Comparison of ENCODE assay signal across 8 cellular contexts in genomic region chr5:132674671-132675506, GRCh38. TPM values are rescaled to one million over a fixed set of nuclear protein-coding genes. Genes with fewer than 3 reads are reported as not detected.
A peak's percentile ranks its signal among the peaks of the same experiment; 100 is the strongest.
DNase-seq lines count a peak whose midpoint lies in the region; ATAC-seq, FAIRE-seq and TF ChIP-seq lines count a peak whose summit lies in the region.

No MANE protein-coding gene starts in this region.

- peaks cover 37% of the 10 kb centered on the region for H3K4me1 Mint-ChIP-seq in central memory CD8-positive, alpha-beta T cell
- H3K4me1 Mint-ChIP-seq in activated naive CD4-positive, alpha-beta T cell treated with anti-CD3 and anti-CD28 coated beads for 36 hours (ENCODE audit: low read depth) = peaks cover 3% of the 10 kb centered on the region

- H3K4me3 ChIP-seq in small intestine (ENCODE audit: low read depth in 1 of 2, low read length in 2 of 2) (no peak overlapping the region), gastrocnemius medialis (no peak overlapping the region)

- H3K27ac Mint-ChIP-seq in central memory CD8-positive, alpha-beta T cell (ENCODE audit: low read depth) = peak overlapping the region; percentile 6
- H3K27ac Mint-ChIP-seq in activated naive CD4-positive, alpha-beta T cell treated with anti-CD3 and anti-CD28 coated beads for 36 hours = no peak overlapping the region

- no peaks in the 10 kb centered on the region for H3K9me3 Mint-ChIP-seq in central memory CD8-positive, alpha-beta T cell
- no peaks in the 10 kb centered on the region for H3K9me3 Mint-ChIP-seq in activated naive CD4-positive, alpha-beta T cell treated with anti-CD3 and anti-CD28 coated beads for 36 hours

- in situ Hi-C loops in gastrocnemius medialis (cut with MboI; ENCODE audit: low sequenced_read_pairs in 4 of 4) = no loop called here

- no peak for FAIRE-seq in small intestine (lab: Jason Lieb, UNC)

- H3K9me3 ChIP-seq in small intestine (ENCODE audit: control insufficient read depth, low read depth) = no peaks in the 10 kb centered on the region
- no peaks in the 10 kb centered on the region for H3K9me3 ChIP-seq in gastrocnemius medialis

- H3K27ac ChIP-seq in small intestine (ENCODE audit: low read depth in 1 of 2, low read length in 1 of 2) (peak overlapping the region in 1 of 2 donors; percentile 59), gastrocnemius medialis (no peak overlapping the region)

- DNase-seq in HS-5 (ENCODE audit: low read depth) (peak; percentile 83), pulmonary artery endothelial cell (ENCODE audit: low read depth, low spot score) (peak; percentile 64), small intestine (no peak), gastrocnemius medialis (no peak)
- DNase-seq in central memory CD8-positive, alpha-beta T cell (ENCODE audit: low spot score in 2 of 2) = no peak
- no peak for DNase-seq in activated naive CD4-positive, alpha-beta T cell treated with anti-CD3 and anti-CD28 coated beads for 36 hours

- CTCF ChIA-PET in activated naive CD4-positive, alpha-beta T cell treated with anti-CD3 and anti-CD28 coated beads for 36 hours (lab: Charles Lee) = interaction anchor here (0.5 to 2.1 kb wide), 4 partner anchors 33 to 149 kb away, joined by 3 to 7 read pairs (median 4); no protein-coding TSS in a partner anchor

- H3K4me3 Mint-ChIP-seq in central memory CD8-positive, alpha-beta T cell = peak overlapping the region; percentile 60
- no peak overlapping the region for H3K4me3 Mint-ChIP-seq in activated naive CD4-positive, alpha-beta T cell treated with anti-CD3 and anti-CD28 coated beads for 36 hours

- peaks cover 2% of the 10 kb centered on the region for H3K36me3 Mint-ChIP-seq in central memory CD8-positive, alpha-beta T cell (ENCODE audit: insufficient read depth)
- H3K36me3 Mint-ChIP-seq in activated naive CD4-positive, alpha-beta T cell treated with anti-CD3 and anti-CD28 coated beads for 36 hours (ENCODE audit: low read depth) = no peaks in the 10 kb centered on the region

- WGBS in small intestine, 3 donors = 71 to 83% (median 74%) methylated on average over 13 of the region's 13 CpGs

- H3K4me1 ChIP-seq in small intestine (ENCODE audit: control insufficient read depth in 2 of 2, insufficient read depth in 1 of 2, low read depth in 1 of 2, low read length in 1 of 2) (no peaks in the 10 kb centered on the region), gastrocnemius medialis (no peaks in the 10 kb centered on the region)

- H3K27me3 ChIP-seq in small intestine (ENCODE audit: control insufficient read depth in 2 of 2, insufficient read depth in 2 of 2, low read length in 2 of 2) (no peaks in the 10 kb centered on the region), gastrocnemius medialis (no peaks in the 10 kb centered on the region)

- TF ChIP-seq POLR2A in gastrocnemius medialis (IDR thresholded peaks at IDR 0.05) = no peak

- no peaks in the 10 kb centered on the region for H3K36me3 ChIP-seq in small intestine (ENCODE audit: control insufficient read depth in 2 of 2, insufficient read depth in 2 of 2, low read length in 2 of 2)
- H3K36me3 ChIP-seq in gastrocnemius medialis = no peaks in the 10 kb centered on the region

- intact Hi-C loops in gastrocnemius medialis (cut with DNase I; ENCODE audit: low total_unique reads) = no loop called here
- intact Hi-C loops in activated naive CD4-positive, alpha-beta T cell treated with anti-CD3 and anti-CD28 coated beads for 36 hours (cut with micrococcal nuclease) = no loop called here

- ATAC-seq in GM18502 (IDR thresholded peaks at IDR 0.05; ENCODE audit: poor library complexity, unreplicated experiment) (peak; percentile 83), GM21576 (IDR thresholded peaks at IDR 0.05; ENCODE audit: unreplicated experiment) (peak; percentile 66), gastrocnemius medialis (no peak)
- peak; percentile 64 for ATAC-seq in central memory CD8-positive, alpha-beta T cell (replicated peaks; ENCODE audit: extremely low read depth, poor library complexity, severe bottlenecking)

- H3K27me3 Mint-ChIP-seq in central memory CD8-positive, alpha-beta T cell = no peaks in the 10 kb centered on the region
- no peaks in the 10 kb centered on the region for H3K27me3 Mint-ChIP-seq in activated naive CD4-positive, alpha-beta T cell treated with anti-CD3 and anti-CD28 coated beads for 36 hours (ENCODE audit: low read depth)

- TF ChIP-seq CTCF in gastrocnemius medialis (IDR thresholded peaks at IDR 0.05 in 4 of 5, conservative IDR thresholded peaks at IDR 0.05 in 1 of 5) = no peak

RNA-seq across cellular contexts. Expression of gene IL4, which starts 1.1 kb away (rescaled TPM):
- total RNA-seq in pulmonary artery endothelial cell (not detected in 2 replicates), gastrocnemius medialis (not detected)
- polyA plus RNA-seq in small intestine = not detected
- not detected for total RNA-seq in activated naive CD4-positive, alpha-beta T cell treated with anti-CD3 and anti-CD28 coated beads for 36 hours

RNA-seq across cellular contexts. Expression of gene IL13, which starts 16.9 kb away (rescaled TPM):
- not detected in 2 replicates for total RNA-seq in pulmonary artery endothelial cell
- under 1 TPM in 1 of 3 donors, not detected in 2; 0.54 TPM for polyA plus RNA-seq in small intestine
- not detected for total RNA-seq in gastrocnemius medialis
- under 1 TPM; 0.24 to 0.49 TPM for total RNA-seq in activated naive CD4-positive, alpha-beta T cell treated with anti-CD3 and anti-CD28 coated beads for 36 hours

Comparison
In these comparisons a context has a peak if more than half of its experiments do, and no peak if none do; other contexts are left out.
1. ATAC-seq: peak in GM18502 (single experiment), GM21576 (single experiment) and central memory CD8-positive, alpha-beta T cell (single experiment); none in gastrocnemius medialis (0 of 2).
2. DNase-seq: peak in HS-5 (single experiment) and pulmonary artery endothelial cell (single experiment); none in central memory CD8-positive, alpha-beta T cell (0 of 2), small intestine (single experiment), gastrocnemius medialis (0 of 2) and activated naive CD4-positive, alpha-beta T cell treated with anti-CD3 and anti-CD28 coated beads for 36 hours (single experiment).